Comparison of ENCODE assay signal across 31 cellular contexts in the genomic region with DNA sequence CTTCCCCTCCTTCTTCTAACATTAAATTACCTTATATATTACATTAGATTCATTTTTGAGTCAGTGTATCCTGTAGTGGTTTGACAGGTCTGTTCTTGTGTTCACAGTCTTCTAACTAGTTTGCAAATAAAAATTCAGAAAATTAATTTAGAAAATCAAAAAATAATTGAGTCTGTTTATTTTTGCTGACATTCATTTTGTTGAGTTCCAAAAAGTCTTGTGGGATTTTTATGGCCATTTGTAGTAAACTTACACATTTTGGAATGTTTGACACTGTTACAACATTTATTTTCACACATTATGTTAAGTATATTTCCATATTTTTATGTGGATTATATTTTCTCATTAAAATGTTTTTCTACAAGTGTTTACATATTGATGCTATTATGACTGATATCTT.
"Had no signal": no experiment of that assay in that cellular context is flagged by ENCODE, and none has a peak within 500 bp of the region (broad histone marks: within the 10 kb centered on the region; RNA-seq: fewer than 3 reads in every experiment).

No MANE protein-coding gene starts in this region.

- H3K9me3 Mint-ChIP-seq: activated B cell treated with CpG ODN at 0.5 μM for 24 hours; activated CD8-positive, alpha-beta T cell treated with anti-CD3 and anti-CD28 coated beads for 36 hours; activated naive CD4-positive, alpha-beta T cell treated with anti-CD3 and anti-CD28 coated beads, Interleukin-2, amount 10 ng/mL, durations not matched to agents 7 days and 5 days; activated naive CD4-positive, alpha-beta T cell treated with anti-CD3 and anti-CD28 coated beads, Interleukin-2, amount 50 U/mL, for 72 hours; activated naive CD8-positive, alpha-beta T cell treated with anti-CD3 and anti-CD28 coated beads, Interleukin-2, amount 10 ng/mL, durations not matched to agents 7 days and 5 days; activated T-cell treated with anti-CD3 and anti-CD28 coated beads, Interleukin-2, amount 50 U/mL, for 4 hours; brain; central memory CD8-positive, alpha-beta T cell; T-helper 2 cell treated with Interferon-gamma antibody and Interleukin-4, amounts not matched to agents 5 μg/mL and 100 μg/mL, for 36 hours had no signal

- H3K9me3 ChIP-seq: ascending aorta, breast epithelium, esophagus squamous epithelium, gastroesophageal sphincter had no signal

- H3K27me3 Mint-ChIP-seq: activated B cell treated with CpG ODN at 0.5 μM for 24 hours; activated CD8-positive, alpha-beta T cell treated with anti-CD3 and anti-CD28 coated beads for 36 hours; activated naive CD4-positive, alpha-beta T cell treated with anti-CD3 and anti-CD28 coated beads, Interleukin-2, amount 10 ng/mL, durations not matched to agents 7 days and 5 days; activated naive CD8-positive, alpha-beta T cell treated with anti-CD3 and anti-CD28 coated beads, Interleukin-2, amount 10 ng/mL, durations not matched to agents 7 days and 5 days; brain; central memory CD8-positive, alpha-beta T cell; T-helper 17 cell had no signal

- FAIRE-seq: colon, endometrium, endothelial cell of umbilical vein had no signal

- ATAC-seq: activated CD4-positive, CD25-positive, alpha-beta regulatory T cell treated with anti-CD3 and anti-CD28 coated beads, Interleukin-2, amount 50 U/mL, for 24 hours; activated CD8-positive, alpha-beta T cell treated with anti-CD3 and anti-CD28 coated beads for 36 hours; activated naive CD4-positive, alpha-beta T cell treated with anti-CD3 and anti-CD28 coated beads, Interleukin-2, amount 50 U/mL, for 72 hours; activated T-cell treated with anti-CD3 and anti-CD28 coated beads, Interleukin-2, amount 50 U/mL, for 4 hours; gastroesophageal sphincter; T-helper 17 cell had no signal

- H3K36me3 ChIP-seq: ascending aorta, breast epithelium, cardiac muscle cell, gastroesophageal sphincter, WERI-Rb-1 had no signal

- H3K4me1 ChIP-seq: breast epithelium had no signal

- DNase-seq: activated B cell treated with CpG ODN at 0.5 μM for 24 hours; activated CD4-positive, alpha-beta T cell treated with anti-CD3 and anti-CD28 coated beads for 48 hours; activated CD4-positive, alpha-beta T cell treated with anti-CD3 and anti-CD28 coated beads, Interleukin-2, amount 50 U/mL, for 1 hour; activated CD4-positive, alpha-beta T cell treated with anti-CD3 and anti-CD28 coated beads, Interleukin-2, amount 50 U/mL, for 48 hours; activated CD8-positive, alpha-beta memory T cell treated with anti-CD3 and anti-CD28 coated beads for 24 hours; activated CD8-positive, alpha-beta T cell treated with anti-CD3 and anti-CD28 coated beads for 36 hours; activated gamma-delta T cell; activated naive CD4-positive, alpha-beta T cell; activated naive CD4-positive, alpha-beta T cell treated with anti-CD3 and anti-CD28 coated beads, Interleukin-2, amount 10 ng/mL, durations not matched to agents 7 days and 5 days; activated naive CD8-positive, alpha-beta T cell treated with anti-CD3 and anti-CD28 coated beads, Interleukin-2, amount 10 ng/mL, durations not matched to agents 7 days and 5 days; activated T-cell treated with anti-CD3 and anti-CD28 coated beads, Interleukin-2, amount 50 U/mL, for 4 hours; effector CD8-positive, alpha-beta T cell; esophagus squamous epithelium; foreskin melanocyte; T-helper 1 cell; T-helper 17 cell; T1000; WERI-Rb-1 had no signal

- H3K27ac ChIP-seq: ascending aorta, breast epithelium, cardiac muscle cell, epithelial cell of prostate, esophagus squamous epithelium, gastroesophageal sphincter, WERI-Rb-1 had no signal

- H3K4me3 ChIP-seq: ascending aorta, cardiac muscle cell, esophagus squamous epithelium, gastroesophageal sphincter had no signal

- H3K27ac Mint-ChIP-seq: activated B cell treated with CpG ODN at 0.5 μM for 24 hours; activated naive CD4-positive, alpha-beta T cell treated with anti-CD3 and anti-CD28 coated beads, Interleukin-2, amount 10 ng/mL, durations not matched to agents 7 days and 5 days; activated naive CD8-positive, alpha-beta T cell treated with anti-CD3 and anti-CD28 coated beads, Interleukin-2, amount 10 ng/mL, durations not matched to agents 7 days and 5 days; T-helper 17 cell; T-helper 2 cell treated with Interferon-gamma antibody and Interleukin-4, amounts not matched to agents 5 μg/mL and 100 μg/mL, for 36 hours had no signal

- H3K4me3 Mint-ChIP-seq: activated B cell treated with CpG ODN at 0.5 μM for 24 hours; activated CD8-positive, alpha-beta T cell treated with anti-CD3 and anti-CD28 coated beads for 36 hours; activated naive CD4-positive, alpha-beta T cell treated with anti-CD3 and anti-CD28 coated beads, Interleukin-2, amount 10 ng/mL, durations not matched to agents 7 days and 5 days; activated naive CD8-positive, alpha-beta T cell treated with anti-CD3 and anti-CD28 coated beads, Interleukin-2, amount 10 ng/mL, durations not matched to agents 7 days and 5 days; activated T-cell treated with anti-CD3 and anti-CD28 coated beads, Interleukin-2, amount 50 U/mL, for 4 hours; brain; central memory CD8-positive, alpha-beta T cell; T-helper 17 cell; T-helper 2 cell treated with Interferon-gamma antibody and Interleukin-4, amounts not matched to agents 5 μg/mL and 100 μg/mL, for 36 hours had no signal

- H3K27me3 ChIP-seq: ascending aorta, breast epithelium, cardiac muscle cell, esophagus squamous epithelium, gastroesophageal sphincter had no signal
